Comparison of ENCODE assay signal across 11 cellular contexts in the genomic region with DNA sequence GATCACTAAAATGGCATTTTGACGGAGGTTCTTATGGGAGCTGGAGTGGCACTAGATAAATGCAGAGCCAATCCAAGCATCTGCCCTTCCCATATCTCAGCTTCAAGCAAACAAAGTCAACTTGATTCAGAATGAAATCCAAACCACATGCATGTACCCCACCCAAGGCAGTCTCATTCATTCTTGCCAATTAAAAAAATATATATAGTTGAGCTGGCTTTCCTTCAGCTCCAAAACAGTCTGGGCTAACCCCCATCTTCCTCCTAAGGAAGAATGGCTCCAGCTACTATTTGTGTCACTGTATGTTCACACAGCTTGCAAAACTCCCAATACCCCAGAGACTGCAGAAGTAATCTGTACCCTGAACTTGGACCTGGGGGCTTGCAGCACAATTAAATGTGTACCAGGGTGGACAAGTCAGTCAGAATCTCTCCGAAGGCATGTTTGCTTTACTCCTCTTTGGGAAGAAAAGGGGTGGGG. TPM values are rescaled to one million over a fixed set of nuclear protein-coding genes. Genes with fewer than 3 reads are reported as not detected.
DNase-seq lines count a peak whose midpoint lies in the region; ATAC-seq and TF ChIP-seq lines count a peak whose summit lies in the region.
"Had no signal": no experiment of that assay in that cellular context is flagged by ENCODE, and none has a peak within 500 bp of the region (broad histone marks: within the 10 kb centered on the region; RNA-seq: fewer than 3 reads in every experiment).

No MANE protein-coding gene starts in this region.

- H3K27ac ChIP-seq in CD8-positive, alpha-beta memory T cell (ENCODE audit: low read depth, low read length), result peak overlapping the region; percentile 32
- H3K27ac ChIP-seq in gastroesophageal sphincter (peak overlapping the region; percentile 84 to 88 (median 86)), psoas muscle (peak overlapping the region; percentile 79)

- peaks cover 0 to 47% (median 15%) of the 10 kb centered on the region in 3 donors for H3K36me3 Mint-ChIP-seq in CD8-positive, alpha-beta memory T cell
- H3K36me3 Mint-ChIP-seq in activated B cell treated with CpG ODN at 0.5 μM for 24 hours (ENCODE audit: low read depth), result peaks cover 34% of the 10 kb centered on the region

- TF ChIP-seq POLR2A in gastroesophageal sphincter (IDR thresholded peaks at IDR 0.05), result no peak

- H3K9me3 ChIP-seq in CD8-positive, alpha-beta memory T cell (ENCODE audit: low read length), result no peaks in the 10 kb centered on the region
- H3K9me3 ChIP-seq in gastroesophageal sphincter, result no peaks in the 10 kb centered on the region
- H3K9me3 ChIP-seq in psoas muscle, result no peaks in the 10 kb centered on the region

- no peaks in the 10 kb centered on the region for H3K27me3 ChIP-seq in CD8-positive, alpha-beta memory T cell (ENCODE audit: insufficient read depth, low read length, poor library complexity, severe bottlenecking)
- H3K27me3 ChIP-seq in gastroesophageal sphincter (no peaks in the 10 kb centered on the region), psoas muscle (ENCODE audit: insufficient read depth in 3 of 3, low read length in 2 of 3) (no peaks in the 10 kb centered on the region)

- no peaks in the 10 kb centered on the region for H3K27me3 Mint-ChIP-seq in CD8-positive, alpha-beta memory T cell
- no peaks in the 10 kb centered on the region for H3K27me3 Mint-ChIP-seq in activated B cell treated with CpG ODN at 0.5 μM for 24 hours

- POLR2A ChIA-PET in CD8-positive, alpha-beta memory T cell (lab: Charles Lee), result interaction anchor here (1.1 kb wide), 1 partner anchor 9 kb away, joined by 3 read pairs; no protein-coding TSS in a partner anchor
- POLR2A ChIA-PET in activated B cell treated with CpG ODN at 0.5 μM for 24 hours (lab: Charles Lee), result interaction anchor here (0.7 to 2.5 kb wide), 6 partner anchors 9 to 100 kb away, joined by 3 to 12 read pairs (median 5); no protein-coding TSS in a partner anchor

- H3K4me3 Mint-ChIP-seq in CD8-positive, alpha-beta memory T cell, result no peak overlapping the region
- peak overlapping the region; percentile 67 for H3K4me3 Mint-ChIP-seq in activated B cell treated with CpG ODN at 0.5 μM for 24 hours

- H3K27ac Mint-ChIP-seq in CD8-positive, alpha-beta memory T cell, result peak overlapping the region in 4 of 8 donors; percentile 44 to 91 (median 68)
- peak overlapping the region; percentile 85 for H3K27ac Mint-ChIP-seq in activated B cell treated with CpG ODN at 0.5 μM for 24 hours

- H3K4me1 ChIP-seq in CD8-positive, alpha-beta memory T cell (ENCODE audit: insufficient read depth, low read length), result peaks cover 73% of the 10 kb centered on the region
- H3K4me1 ChIP-seq in gastroesophageal sphincter, result peaks cover 43 to 98% (median 55%) of the 10 kb centered on the region in 3 donors
- H3K4me1 ChIP-seq in psoas muscle, result peaks cover 72% of the 10 kb centered on the region

- no peak for TF ChIP-seq CTCF in activated B cell treated with CpG ODN at 0.5 μM for 24 hours (IDR thresholded peaks at IDR 0.05)
- TF ChIP-seq CTCF in gastroesophageal sphincter (IDR thresholded peaks at IDR 0.05), result no peak
- no peak for TF ChIP-seq CTCF in psoas muscle (IDR thresholded peaks at IDR 0.05)
- TF ChIP-seq CTCF in GM20000 (IDR thresholded peaks at IDR 0.05; ENCODE audit: extremely low read depth, missing control alignments), result no peak

- no peak for ATAC-seq in activated B cell treated with CpG ODN at 0.5 μM for 24 hours (ENCODE audit: low read depth)
- ATAC-seq in gastroesophageal sphincter, result no peak
- ATAC-seq in psoas muscle, result no peak

- peaks cover 10% of the 10 kb centered on the region for H3K36me3 ChIP-seq in CD8-positive, alpha-beta memory T cell (ENCODE audit: insufficient read depth, low read length)
- H3K36me3 ChIP-seq in gastroesophageal sphincter (peaks cover 0 to 28% of the 10 kb centered on the region in 2 donors), psoas muscle (ENCODE audit: insufficient read depth in 1 of 2, low read depth in 1 of 2) (peaks cover 0 to 22% of the 10 kb centered on the region in 2 donors)

- H3K4me3 ChIP-seq in CD8-positive, alpha-beta memory T cell (ENCODE audit: low read length), result peak overlapping the region; percentile 37
- H3K4me3 ChIP-seq in gastroesophageal sphincter (peak overlapping the region; percentile 10 to 44), psoas muscle (no peak overlapping the region)

- DNase-seq in CD8-positive, alpha-beta memory T cell, result no peak
- DNase-seq in activated B cell treated with CpG ODN at 0.5 μM for 24 hours (no peak), psoas muscle (no peak), HuH-7.5 (ENCODE audit: low spot score) (no peak), GM20000 (ENCODE audit: low spot score) (no peak), NCI-H524 (lab: John Stamatoyannopoulos, UW) (no peak)
- no peak for DNase-seq in activated CD8-positive, alpha-beta memory T cell treated with anti-CD3 and anti-CD28 coated beads, Interleukin-2, amount 50 U/mL, for 48 hours
- DNase-seq: central memory CD4-positive, alpha-beta T cell; NCI-H226 had no signal

- CTCF ChIA-PET in CD8-positive, alpha-beta memory T cell (lab: Charles Lee), result interaction anchor here (1.6 kb wide), 1 partner anchor 10 kb away, joined by 4 read pairs; no protein-coding TSS in a partner anchor
- CTCF ChIA-PET in activated B cell treated with CpG ODN at 0.5 μM for 24 hours (lab: Charles Lee), result interaction anchor here (0.8 to 4.8 kb wide), 3 partner anchors 8 to 26 kb away, joined by 3 to 24 read pairs (median 4); no protein-coding TSS in a partner anchor

- peaks cover 47 to 76% (median 76%) of the 10 kb centered on the region in 3 donors for H3K4me1 Mint-ChIP-seq in CD8-positive, alpha-beta memory T cell
- H3K4me1 Mint-ChIP-seq in activated B cell treated with CpG ODN at 0.5 μM for 24 hours, result peaks cover 80% of the 10 kb centered on the region

- TF ChIP-seq EP300 in gastroesophageal sphincter (IDR thresholded peaks at IDR 0.05), result no peak

- intact Hi-C loops in activated B cell treated with CpG ODN at 0.5 μM for 24 hours (cut with micrococcal nuclease) (loop anchor here (1.0 to 2.0 kb wide), 2 partner anchors 8 to 17 kb away; no protein-coding TSS in a partner anchor), psoas muscle (cut with DNase I) (loop anchor here in 1 of 2 donors (5.0 kb wide), 1 partner anchor 54 kb away; no protein-coding TSS in a partner anchor)

- 38 to 67% methylated on average over 1 of the region's 2 CpGs for WGBS in gastroesophageal sphincter (ENCODE audit: low coverage in 1 of 2), 2 donors
- WGBS in psoas muscle, 3 donors, result 38 to 55% (median 46%) methylated on average over 2 of the region's 2 CpGs

- no peaks in the 10 kb centered on the region for H3K9me3 Mint-ChIP-seq in CD8-positive, alpha-beta memory T cell
- no peaks in the 10 kb centered on the region for H3K9me3 Mint-ChIP-seq in activated B cell treated with CpG ODN at 0.5 μM for 24 hours

RNA-seq across cellular contexts. Expression of a gene that starts 35.5 kb away (rescaled TPM):
- total RNA-seq in CD8-positive, alpha-beta memory T cell, result 1 to 10 TPM; 3.3 to 3.9 TPM
- not detected for polyA plus RNA-seq in CD8-positive, alpha-beta memory T cell
- total RNA-seq in activated B cell treated with CpG ODN at 0.5 μM for 24 hours (0.11 TPM in 1 of 2 replicates, not detected in the other), gastroesophageal sphincter (under 1 TPM in 1 of 4 donors, not detected in 3; 0.67 TPM), psoas muscle (1 to 10 TPM in 1 of 4 donors, under 1 TPM in 1, not detected in 2; 0.42 to 1.3 TPM)
- polyA plus RNA-seq in psoas muscle, result under 1 TPM; 0.12 to 0.98 (median 0.31) TPM

RNA-seq across cellular contexts. Expression of a gene that starts 44.7 kb away (rescaled TPM):
- not detected for total RNA-seq in CD8-positive, alpha-beta memory T cell
- polyA plus RNA-seq in CD8-positive, alpha-beta memory T cell, result not detected
- total RNA-seq in activated B cell treated with CpG ODN at 0.5 μM for 24 hours, result 0.16 TPM in 1 of 2 replicates, not detected in the other
- not detected for total RNA-seq in gastroesophageal sphincter
- not detected for total RNA-seq in psoas muscle
- not detected for polyA plus RNA-seq in psoas muscle

RNA-seq across cellular contexts. Expression of a gene that starts 53.3 kb away (rescaled TPM):
- not detected for total RNA-seq in CD8-positive, alpha-beta memory T cell
- polyA plus RNA-seq in CD8-positive, alpha-beta memory T cell, result not detected
- not detected in 2 replicates for total RNA-seq in activated B cell treated with CpG ODN at 0.5 μM for 24 hours
- 10 to 100 TPM in 1 of 4 donors, 1 to 10 TPM in 3; 4.6 to 11.5 (median 6.3) TPM for total RNA-seq in gastroesophageal sphincter
- total RNA-seq in psoas muscle, result 10 to 100 TPM in 1 of 4 donors, 1 to 10 TPM in 3; 3.4 to 12.9 (median 5.8) TPM
- polyA plus RNA-seq in psoas muscle, result 10 to 100 TPM; 18.6 to 34.6 (median 21.9) TPM
- polyA plus RNA-seq: keratinocyte had no signal

Comparison
In these comparisons a context has a peak if more than half of its experiments do, and no peak if none do; other contexts are left out.
1. H3K27ac ChIP-seq: peak in every context shown above with its lines; median percentile 86 in gastroesophageal sphincter; 79 in psoas muscle; 32 in CD8-positive, alpha-beta memory T cell.